In genomic region chr12:4539167-4539870, GRCh38 we compare ENCODE assay signal across 8 cellular contexts. TPM values are rescaled to one million over a fixed set of nuclear protein-coding genes. Genes with fewer than 3 reads are reported as not detected.
DNase-seq lines count a peak whose midpoint lies in the region; ATAC-seq and TF ChIP-seq lines count a peak whose summit lies in the region.

No MANE protein-coding gene starts in this region.

- intact Hi-C loops in activated CD8-positive, alpha-beta T cell treated with anti-CD3 and anti-CD28 coated beads for 36 hours (cut with micrococcal nuclease), result no loop called here

- H3K27me3 Mint-ChIP-seq in activated CD8-positive, alpha-beta memory T cell treated with anti-CD3 and anti-CD28 coated beads, Interleukin-2, amount 10 ng/mL, durations not matched to agents 7 days and 5 days, result no peaks in the 10 kb centered on the region
- H3K27me3 Mint-ChIP-seq in activated CD8-positive, alpha-beta T cell treated with anti-CD3 and anti-CD28 coated beads for 36 hours, result no peaks in the 10 kb centered on the region

- peak overlapping the region; percentile 77 for H3K4me3 ChIP-seq in kidney epithelial cell (ENCODE audit: low read depth, low read length)
- H3K4me3 ChIP-seq in tibial nerve, result peak overlapping the region; percentile 61 to 90 (median 72)

- peaks cover 38% of the 10 kb centered on the region for H3K4me1 Mint-ChIP-seq in activated CD8-positive, alpha-beta memory T cell treated with anti-CD3 and anti-CD28 coated beads, Interleukin-2, amount 10 ng/mL, durations not matched to agents 7 days and 5 days
- H3K4me1 Mint-ChIP-seq in activated CD8-positive, alpha-beta T cell treated with anti-CD3 and anti-CD28 coated beads for 36 hours (ENCODE audit: low read depth), result peaks cover 23% of the 10 kb centered on the region

- no peaks in the 10 kb centered on the region for H3K9me3 ChIP-seq in tibial nerve

- H3K27me3 ChIP-seq in kidney epithelial cell (ENCODE audit: control insufficient read depth, insufficient read depth, low read length) (no peaks in the 10 kb centered on the region), tibial nerve (no peaks in the 10 kb centered on the region)

- TF ChIP-seq POLR2A in tibial nerve (IDR thresholded peaks at IDR 0.05), result no peak

- ATAC-seq in activated CD8-positive, alpha-beta memory T cell treated with anti-CD3 and anti-CD28 coated beads, Interleukin-2, amount 10 ng/mL, durations not matched to agents 7 days and 5 days, result no peak
- peak; percentile 18 for ATAC-seq in activated CD8-positive, alpha-beta T cell treated with anti-CD3 and anti-CD28 coated beads for 36 hours
- no peak for ATAC-seq in GM21367 (IDR thresholded peaks at IDR 0.05; ENCODE audit: unreplicated experiment)
- no peak for ATAC-seq in GM21515 (IDR thresholded peaks at IDR 0.05; ENCODE audit: unreplicated experiment)

- POLR2A ChIA-PET in activated CD8-positive, alpha-beta T cell treated with anti-CD3 and anti-CD28 coated beads for 36 hours (lab: Charles Lee), result interaction anchor here (0.9 kb wide), 1 partner anchor 16 kb away, joined by 3 read pairs; no protein-coding TSS in a partner anchor

- no peak overlapping the region for H3K27ac ChIP-seq in tibial nerve

- peak overlapping the region; percentile 96 for H3K27ac Mint-ChIP-seq in activated CD8-positive, alpha-beta memory T cell treated with anti-CD3 and anti-CD28 coated beads, Interleukin-2, amount 10 ng/mL, durations not matched to agents 7 days and 5 days
- peak overlapping the region; percentile 100 for H3K27ac Mint-ChIP-seq in activated CD8-positive, alpha-beta T cell treated with anti-CD3 and anti-CD28 coated beads for 36 hours

- CTCF ChIA-PET in activated CD8-positive, alpha-beta memory T cell treated with anti-CD3 and anti-CD28 coated beads, Interleukin-2, amount 10 ng/mL, durations not matched to agents 7 days and 5 days (lab: Charles Lee), result no interaction called here
- CTCF ChIA-PET in activated CD8-positive, alpha-beta T cell treated with anti-CD3 and anti-CD28 coated beads for 36 hours (lab: Charles Lee), result no interaction called here

- no peak for DNase-seq in activated CD8-positive, alpha-beta memory T cell treated with anti-CD3 and anti-CD28 coated beads, Interleukin-2, amount 10 ng/mL, durations not matched to agents 7 days and 5 days
- DNase-seq in activated CD8-positive, alpha-beta memory T cell treated with anti-CD3 and anti-CD28 coated beads, Interleukin-2, amount 50 U/mL, for 4 hours, result no peak
- DNase-seq in activated CD8-positive, alpha-beta T cell treated with anti-CD3 and anti-CD28 coated beads for 36 hours, result no peak
- DNase-seq in kidney epithelial cell (ENCODE audit: low read depth), result no peak
- no peak for DNase-seq in tibial nerve (ENCODE audit: low spot score in 2 of 2)
- no peak for DNase-seq in cortex of kidney (lab: John Stamatoyannopoulos, UW)

- H3K4me3 Mint-ChIP-seq in activated CD8-positive, alpha-beta memory T cell treated with anti-CD3 and anti-CD28 coated beads, Interleukin-2, amount 10 ng/mL, durations not matched to agents 7 days and 5 days, result peak overlapping the region; percentile 97
- H3K4me3 Mint-ChIP-seq in activated CD8-positive, alpha-beta T cell treated with anti-CD3 and anti-CD28 coated beads for 36 hours, result peak overlapping the region; percentile 98

- no peaks in the 10 kb centered on the region for H3K9me3 Mint-ChIP-seq in activated CD8-positive, alpha-beta memory T cell treated with anti-CD3 and anti-CD28 coated beads, Interleukin-2, amount 10 ng/mL, durations not matched to agents 7 days and 5 days (ENCODE audit: low read depth)
- H3K9me3 Mint-ChIP-seq in activated CD8-positive, alpha-beta T cell treated with anti-CD3 and anti-CD28 coated beads for 36 hours, result no peaks in the 10 kb centered on the region

- peaks cover 0 to 28% (median 15%) of the 10 kb centered on the region in 4 donors for H3K4me1 ChIP-seq in tibial nerve

- H3K36me3 ChIP-seq in kidney epithelial cell (ENCODE audit: control insufficient read depth, insufficient read depth, low read length), result no peaks in the 10 kb centered on the region
- peaks cover 0 to 7% (median 0%) of the 10 kb centered on the region in 3 donors for H3K36me3 ChIP-seq in tibial nerve

- WGBS in tibial nerve, 2 donors, result 13% methylated on average over 16 of the region's 16 CpGs

- no peak for TF ChIP-seq EP300 in tibial nerve (IDR thresholded peaks at IDR 0.05)

- TF ChIP-seq CTCF in activated CD8-positive, alpha-beta T cell treated with anti-CD3 and anti-CD28 coated beads for 36 hours (IDR thresholded peaks at IDR 0.05), result no peak
- TF ChIP-seq CTCF in kidney epithelial cell (IDR thresholded peaks at IDR 0.05; ENCODE audit: insufficient read depth, low read length, poor library complexity, severe bottlenecking) (no peak), tibial nerve (IDR thresholded peaks at IDR 0.05) (no peak)

- H3K36me3 Mint-ChIP-seq in activated CD8-positive, alpha-beta memory T cell treated with anti-CD3 and anti-CD28 coated beads, Interleukin-2, amount 10 ng/mL, durations not matched to agents 7 days and 5 days, result peaks cover 16% of the 10 kb centered on the region
- peaks cover 25% of the 10 kb centered on the region for H3K36me3 Mint-ChIP-seq in activated CD8-positive, alpha-beta T cell treated with anti-CD3 and anti-CD28 coated beads for 36 hours (ENCODE audit: low read depth)

RNA-seq across cellular contexts. Expression of gene RAD51AP1, which starts 0.6 kb away (rescaled TPM):
- 10 to 100 TPM; 35.7 to 54.4 TPM for total RNA-seq in activated CD8-positive, alpha-beta memory T cell treated with anti-CD3 and anti-CD28 coated beads, Interleukin-2, amount 10 ng/mL, durations not matched to agents 7 days and 5 days
- total RNA-seq in activated CD8-positive, alpha-beta T cell treated with anti-CD3 and anti-CD28 coated beads for 36 hours, result 10 to 100 TPM; 44.7 to 47.8 TPM
- total RNA-seq in kidney epithelial cell (8.7 and 9.3 TPM in 2 replicates), tibial nerve (1 to 10 TPM in 2 of 4 donors, under 1 TPM in 2; 0.44 to 4.8 (median 1.6) TPM)

RNA-seq across cellular contexts. Expression of gene DYRK4, which starts 22.7 kb away (rescaled TPM):
- total RNA-seq in activated CD8-positive, alpha-beta memory T cell treated with anti-CD3 and anti-CD28 coated beads, Interleukin-2, amount 10 ng/mL, durations not matched to agents 7 days and 5 days, result 10 to 100 TPM; 22.8 to 28.8 TPM
- 10 to 100 TPM; 35.0 TPM for total RNA-seq in activated CD8-positive, alpha-beta T cell treated with anti-CD3 and anti-CD28 coated beads for 36 hours
- total RNA-seq in kidney epithelial cell (60.3 and 64.8 TPM in 2 replicates), tibial nerve (10 to 100 TPM; 26.7 to 54.0 (median 40.9) TPM)
